Comparison of ENCODE assay signal across 1 cellular context in genomic region chr17:40722146-40722720, GRCh38.
TF ChIP-seq lines count a peak whose summit lies in the region.

No MANE protein-coding gene starts in this region.

TF ChIP-seq in WTC11, 78 proteins besides CTCF, POLR2A, EP300 and RAD21 (continued from another document):
- TF ChIP-seq, protein P1, sequence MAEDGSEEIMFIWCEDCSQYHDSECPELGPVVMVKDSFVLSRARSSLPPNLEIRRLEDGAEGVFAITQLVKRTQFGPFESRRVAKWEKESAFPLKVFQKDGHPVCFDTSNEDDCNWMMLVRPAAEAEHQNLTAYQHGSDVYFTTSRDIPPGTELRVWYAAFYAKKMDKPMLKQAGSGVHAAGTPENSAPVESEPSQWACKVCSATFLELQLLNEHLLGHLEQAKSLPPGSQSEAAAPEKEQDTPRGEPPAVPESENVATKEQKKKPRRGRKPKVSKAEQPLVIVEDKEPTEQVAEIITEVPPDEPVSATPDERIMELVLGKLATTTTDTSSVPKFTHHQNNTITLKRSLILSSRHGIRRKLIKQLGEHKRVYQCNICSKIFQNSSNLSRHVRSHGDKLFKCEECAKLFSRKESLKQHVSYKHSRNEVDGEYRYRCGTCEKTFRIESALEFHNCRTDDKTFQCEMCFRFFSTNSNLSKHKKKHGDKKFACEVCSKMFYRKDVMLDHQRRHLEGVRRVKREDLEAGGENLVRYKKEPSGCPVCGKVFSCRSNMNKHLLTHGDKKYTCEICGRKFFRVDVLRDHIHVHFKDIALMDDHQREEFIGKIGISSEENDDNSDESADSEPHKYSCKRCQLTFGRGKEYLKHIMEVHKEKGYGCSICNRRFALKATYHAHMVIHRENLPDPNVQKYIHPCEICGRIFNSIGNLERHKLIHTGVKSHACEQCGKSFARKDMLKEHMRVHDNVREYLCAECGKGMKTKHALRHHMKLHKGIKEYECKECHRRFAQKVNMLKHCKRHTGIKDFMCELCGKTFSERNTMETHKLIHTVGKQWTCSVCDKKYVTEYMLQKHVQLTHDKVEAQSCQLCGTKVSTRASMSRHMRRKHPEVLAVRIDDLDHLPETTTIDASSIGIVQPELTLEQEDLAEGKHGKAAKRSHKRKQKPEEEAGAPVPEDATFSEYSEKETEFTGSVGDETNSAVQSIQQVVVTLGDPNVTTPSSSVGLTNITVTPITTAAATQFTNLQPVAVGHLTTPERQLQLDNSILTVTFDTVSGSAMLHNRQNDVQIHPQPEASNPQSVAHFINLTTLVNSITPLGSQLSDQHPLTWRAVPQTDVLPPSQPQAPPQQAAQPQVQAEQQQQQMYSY (CRISPR knock-in tag; IDR thresholded peaks at IDR 0.05), result no peak
- TF ChIP-seq NR1H2 (CRISPR knock-in tag; IDR thresholded peaks at IDR 0.05) (no peak), OVOL2 (CRISPR knock-in tag; IDR thresholded peaks at IDR 0.05; ENCODE audit: borderline replicate concordance) (no peak), SOX15 (CRISPR knock-in tag; IDR thresholded peaks at IDR 0.05) (no peak), TCF7 (CRISPR knock-in tag; IDR thresholded peaks at IDR 0.05; ENCODE audit: low read depth) (no peak), HMGA2 (CRISPR knock-in tag; IDR thresholded peaks at IDR 0.05) (no peak), TP53 (CRISPR knock-in tag; IDR thresholded peaks at IDR 0.05) (no peak)
- TF ChIP-seq, protein P2, sequence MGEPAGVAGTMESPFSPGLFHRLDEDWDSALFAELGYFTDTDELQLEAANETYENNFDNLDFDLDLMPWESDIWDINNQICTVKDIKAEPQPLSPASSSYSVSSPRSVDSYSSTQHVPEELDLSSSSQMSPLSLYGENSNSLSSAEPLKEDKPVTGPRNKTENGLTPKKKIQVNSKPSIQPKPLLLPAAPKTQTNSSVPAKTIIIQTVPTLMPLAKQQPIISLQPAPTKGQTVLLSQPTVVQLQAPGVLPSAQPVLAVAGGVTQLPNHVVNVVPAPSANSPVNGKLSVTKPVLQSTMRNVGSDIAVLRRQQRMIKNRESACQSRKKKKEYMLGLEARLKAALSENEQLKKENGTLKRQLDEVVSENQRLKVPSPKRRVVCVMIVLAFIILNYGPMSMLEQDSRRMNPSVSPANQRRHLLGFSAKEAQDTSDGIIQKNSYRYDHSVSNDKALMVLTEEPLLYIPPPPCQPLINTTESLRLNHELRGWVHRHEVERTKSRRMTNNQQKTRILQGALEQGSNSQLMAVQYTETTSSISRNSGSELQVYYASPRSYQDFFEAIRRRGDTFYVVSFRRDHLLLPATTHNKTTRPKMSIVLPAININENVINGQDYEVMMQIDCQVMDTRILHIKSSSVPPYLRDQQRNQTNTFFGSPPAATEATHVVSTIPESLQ (CRISPR knock-in tag; IDR thresholded peaks at IDR 0.05), result no peak
- TF ChIP-seq, protein P3, sequence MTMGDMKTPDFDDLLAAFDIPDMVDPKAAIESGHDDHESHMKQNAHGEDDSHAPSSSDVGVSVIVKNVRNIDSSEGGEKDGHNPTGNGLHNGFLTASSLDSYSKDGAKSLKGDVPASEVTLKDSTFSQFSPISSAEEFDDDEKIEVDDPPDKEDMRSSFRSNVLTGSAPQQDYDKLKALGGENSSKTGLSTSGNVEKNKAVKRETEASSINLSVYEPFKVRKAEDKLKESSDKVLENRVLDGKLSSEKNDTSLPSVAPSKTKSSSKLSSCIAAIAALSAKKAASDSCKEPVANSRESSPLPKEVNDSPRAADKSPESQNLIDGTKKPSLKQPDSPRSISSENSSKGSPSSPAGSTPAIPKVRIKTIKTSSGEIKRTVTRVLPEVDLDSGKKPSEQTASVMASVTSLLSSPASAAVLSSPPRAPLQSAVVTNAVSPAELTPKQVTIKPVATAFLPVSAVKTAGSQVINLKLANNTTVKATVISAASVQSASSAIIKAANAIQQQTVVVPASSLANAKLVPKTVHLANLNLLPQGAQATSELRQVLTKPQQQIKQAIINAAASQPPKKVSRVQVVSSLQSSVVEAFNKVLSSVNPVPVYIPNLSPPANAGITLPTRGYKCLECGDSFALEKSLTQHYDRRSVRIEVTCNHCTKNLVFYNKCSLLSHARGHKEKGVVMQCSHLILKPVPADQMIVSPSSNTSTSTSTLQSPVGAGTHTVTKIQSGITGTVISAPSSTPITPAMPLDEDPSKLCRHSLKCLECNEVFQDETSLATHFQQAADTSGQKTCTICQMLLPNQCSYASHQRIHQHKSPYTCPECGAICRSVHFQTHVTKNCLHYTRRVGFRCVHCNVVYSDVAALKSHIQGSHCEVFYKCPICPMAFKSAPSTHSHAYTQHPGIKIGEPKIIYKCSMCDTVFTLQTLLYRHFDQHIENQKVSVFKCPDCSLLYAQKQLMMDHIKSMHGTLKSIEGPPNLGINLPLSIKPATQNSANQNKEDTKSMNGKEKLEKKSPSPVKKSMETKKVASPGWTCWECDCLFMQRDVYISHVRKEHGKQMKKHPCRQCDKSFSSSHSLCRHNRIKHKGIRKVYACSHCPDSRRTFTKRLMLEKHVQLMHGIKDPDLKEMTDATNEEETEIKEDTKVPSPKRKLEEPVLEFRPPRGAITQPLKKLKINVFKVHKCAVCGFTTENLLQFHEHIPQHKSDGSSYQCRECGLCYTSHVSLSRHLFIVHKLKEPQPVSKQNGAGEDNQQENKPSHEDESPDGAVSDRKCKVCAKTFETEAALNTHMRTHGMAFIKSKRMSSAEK (CRISPR knock-in tag; IDR thresholded peaks at IDR 0.05; ENCODE audit: borderline replicate concordance), result no peak
- TF ChIP-seq, protein P4, sequence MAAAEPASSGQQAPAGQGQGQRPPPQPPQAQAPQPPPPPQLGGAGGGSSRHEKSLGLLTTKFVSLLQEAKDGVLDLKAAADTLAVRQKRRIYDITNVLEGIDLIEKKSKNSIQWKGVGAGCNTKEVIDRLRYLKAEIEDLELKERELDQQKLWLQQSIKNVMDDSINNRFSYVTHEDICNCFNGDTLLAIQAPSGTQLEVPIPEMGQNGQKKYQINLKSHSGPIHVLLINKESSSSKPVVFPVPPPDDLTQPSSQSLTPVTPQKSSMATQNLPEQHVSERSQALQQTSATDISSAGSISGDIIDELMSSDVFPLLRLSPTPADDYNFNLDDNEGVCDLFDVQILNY (CRISPR knock-in tag; IDR thresholded peaks at IDR 0.05), result no peak
